In genomic region chr11:76637491-76638266, GRCh38 we compare ENCODE assay signal across 9 cellular contexts. TPM values are rescaled to one million over a fixed set of nuclear protein-coding genes. Genes with fewer than 3 reads are reported as not detected.
DNase-seq lines count a peak whose midpoint lies in the region; ATAC-seq and FAIRE-seq lines count a peak whose summit lies in the region.
"Had no signal": no experiment of that assay in that cellular context is flagged by ENCODE, and none has a peak within 500 bp of the region (broad histone marks: within the 10 kb centered on the region; RNA-seq: fewer than 3 reads in every experiment).

No MANE protein-coding gene starts in this region.

- peak overlapping the region; percentile 97 for H3K27ac ChIP-seq in Karpas-422 (ENCODE audit: low read length)

- DNase-seq in GM18507 (ENCODE audit: extremely low spot score, insufficient read length, low read depth) (peak; percentile 22), Karpas-422 (peak; percentile 93), islet precursor cell (peak; percentile 41), iPS-NIHi7 (ENCODE audit: extremely low spot score) (no peak), NCI-H2171 treated with DMSO at 0.1 percent for 48 hours (lab: John Stamatoyannopoulos, UW) (no peak), midbrain (lab: John Stamatoyannopoulos, UW) (no peak), middle frontal gyrus (ENCODE audit: extremely low spot score, low spot score) (no peak)

- no peaks in the 10 kb centered on the region for H3K27me3 ChIP-seq in Karpas-422 (ENCODE audit: low read length)

- no peaks in the 10 kb centered on the region for H3K9me2 ChIP-seq in Karpas-422 (replicated peaks; ENCODE audit: insufficient read depth, low read length)

- peak; percentile 91 for ATAC-seq in GM21576 (IDR thresholded peaks at IDR 0.05; ENCODE audit: unreplicated experiment)

- peak overlapping the region; percentile 68 for H3K9ac ChIP-seq in Karpas-422 (ENCODE audit: low read length)

- no peaks in the 10 kb centered on the region for H3K79me2 ChIP-seq in Karpas-422 (ENCODE audit: low read length)

- H3K4me3 ChIP-seq in Karpas-422 (ENCODE audit: low read length) = peak overlapping the region; percentile 38
- H3K4me3 ChIP-seq: skin epidermis had no signal

- peaks cover 50% of the 10 kb centered on the region for H3K4me1 ChIP-seq in Karpas-422 (ENCODE audit: low read length)

- no peaks in the 10 kb centered on the region for H3K36me3 ChIP-seq in Karpas-422 (ENCODE audit: insufficient read depth, low read length)

- H2AFZ ChIP-seq in Karpas-422 (ENCODE audit: low read length) = peak overlapping the region; percentile 15; the same call in 1 of the 2 replicates

- H3K9me3 ChIP-seq in Karpas-422 (ENCODE audit: low read length) = no peaks in the 10 kb centered on the region

- peak overlapping the region; percentile 58 for H3K4me2 ChIP-seq in Karpas-422 (ENCODE audit: low read depth, low read length, poor library complexity, severe bottlenecking)

- no peaks in the 10 kb centered on the region for H4K20me1 ChIP-seq in Karpas-422 (ENCODE audit: insufficient read depth, low read depth, low read length)

- no peak for FAIRE-seq in GM18507 (lab: Jason Lieb, UNC)

RNA-seq across cellular contexts. Expression of gene LRRC32, which starts 32.9 kb away (rescaled TPM):
- total RNA-seq in Karpas-422 (2014; rRNA removed; shearing (Covaris generic); ENCODE audit: low replicate concordance) = 43.5 and 58.4 TPM in 2 replicates

Comparison
In these comparisons a context has a peak if more than half of its experiments do, and no peak if none do; other contexts are left out.
1. DNase-seq: peak in GM18507 (single experiment), Karpas-422 (single experiment) and islet precursor cell (single experiment); none in iPS-NIHi7 (single experiment), NCI-H2171 treated with DMSO at 0.1 percent for 48 hours (single experiment), midbrain (single experiment) and middle frontal gyrus (single experiment).